In the genomic region with DNA sequence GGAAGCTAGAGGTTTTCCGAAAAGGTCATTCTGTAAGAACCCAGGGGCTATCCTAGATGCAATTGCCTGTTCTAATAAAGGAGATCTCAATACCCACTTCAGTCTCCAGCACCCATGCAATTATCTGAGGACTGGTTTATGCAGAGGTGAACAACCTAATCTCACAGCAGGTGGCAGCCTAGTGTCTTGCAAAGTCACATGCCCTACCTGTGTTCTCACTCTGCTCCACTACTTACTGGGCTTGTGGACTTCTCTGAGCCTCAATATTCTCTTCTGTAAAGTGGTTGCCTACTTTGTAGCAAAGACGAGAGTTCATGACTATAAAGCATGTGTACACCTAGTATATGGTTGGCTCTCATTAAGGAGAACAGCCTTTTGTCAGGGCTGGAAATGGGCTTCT, we compare ENCODE assay signal across 8 cellular contexts. TPM values are rescaled to one million over a fixed set of nuclear protein-coding genes. Genes with fewer than 3 reads are reported as not detected.
DNase-seq lines count a peak whose midpoint lies in the region; ATAC-seq, FAIRE-seq and TF ChIP-seq lines count a peak whose summit lies in the region.

No MANE protein-coding gene starts in this region.

- POLR2A ChIA-PET in activated CD4-positive, alpha-beta memory T cell treated with anti-CD3 and anti-CD28 coated beads for 36 hours (lab: Charles Lee), result no interaction called here
- POLR2A ChIA-PET in HepG2 (lab: Yijun Ruan, JAX), result interaction anchor here (1.9 kb wide), 1 partner anchor 9 kb away, joined by 6 read pairs; no protein-coding TSS in a partner anchor

- no peak overlapping the region for H3K27ac Mint-ChIP-seq in activated CD4-positive, alpha-beta memory T cell treated with anti-CD3 and anti-CD28 coated beads for 36 hours

- no TSS peak for BruUV-seq in HepG2 (replicated peaks; lab: Mats Ljungman, UMichigan)

- H2AFZ ChIP-seq in HepG2 (ENCODE audit: low read length), result no peak overlapping the region

- no peaks in the 10 kb centered on the region for H3K9me3 ChIP-seq in HepG2 (ENCODE audit: low read length)

- H3K4me1 Mint-ChIP-seq in activated CD4-positive, alpha-beta memory T cell treated with anti-CD3 and anti-CD28 coated beads for 36 hours (ENCODE audit: low read depth), result no peaks in the 10 kb centered on the region

- H3K9ac ChIP-seq in HepG2 (ENCODE audit: insufficient read depth, low read depth, low read length), result no peak overlapping the region

- H3K36me3 ChIP-seq in HepG2 (replicated peaks in 1 of 2; ENCODE audit: control insufficient read depth in 1 of 2, insufficient read depth in 2 of 2, low read length in 2 of 2), result no peaks in the 10 kb centered on the region

- H3K4me3 ChIP-seq in HepG2 (replicated peaks in 1 of 3; ENCODE audit: insufficient read depth in 1 of 3, low read depth in 2 of 3, low read length in 3 of 3), result no peak overlapping the region

- in situ Hi-C loops in HepG2 (cut with HindIII; ENCODE audit: extremely low pct_ligation_motif_present, low pct_unique_long_range_greater_than_20kb), result loop anchor here (25.0 kb wide), 1 partner anchor 884 kb away; a partner anchor contains a TSS

- FAIRE-seq in D721Med (lab: Jason Lieb, UNC) (no peak), HepG2 (lab: Jason Lieb, UNC) (peak; percentile 82)

- H3K27me3 Mint-ChIP-seq in activated CD4-positive, alpha-beta memory T cell treated with anti-CD3 and anti-CD28 coated beads for 36 hours, result peaks cover 4% of the 10 kb centered on the region

- TF ChIP-seq RAD21 in HepG2 (CRISPR knock-in tag; IDR thresholded peaks at IDR 0.05), result peak; percentile 92

- no peaks in the 10 kb centered on the region for H4K20me1 ChIP-seq in HepG2 (ENCODE audit: insufficient read depth, low read length)

- TF ChIP-seq EP300 in HepG2 (IDR thresholded peaks at IDR 0.05; ENCODE audit: low read depth in 2 of 2, low read length in 2 of 2), result no peak
- no peak for TF ChIP-seq EP300 in HepG2 (CRISPR knock-in tag; IDR thresholded peaks at IDR 0.05; ENCODE audit: borderline replicate concordance)

- H3K4me1 ChIP-seq in HepG2 (ENCODE audit: insufficient read depth, low read length), result peaks cover 39% of the 10 kb centered on the region

- TF ChIP-seq CTCF in D721Med (IDR thresholded peaks at IDR 0.05; ENCODE audit: insufficient read depth, missing control alignments), result peak; percentile 54
- peak; percentile 92 for TF ChIP-seq CTCF in HepG2 (CRISPR knock-in tag; IDR thresholded peaks at IDR 0.05)

- no peak for DNase-seq in D721Med (ENCODE audit: insufficient read length, low spot score)
- peak; percentile 43 for DNase-seq in NAMALWA (ENCODE audit: low spot score)
- peak; percentile 27 for DNase-seq in activated CD4-positive, alpha-beta memory T cell treated with anti-CD3 and anti-CD28 coated beads for 36 hours
- DNase-seq in HepG2 (ENCODE audit: low spot score), result peak; percentile 76
- no peak for DNase-seq in putamen (ENCODE audit: low spot score)
- no peak for DNase-seq in hippocampal formation (lab: John Stamatoyannopoulos, UW)

- no peak overlapping the region for H3K4me2 ChIP-seq in HepG2 (ENCODE audit: low read depth, low read length)

- H3K27ac ChIP-seq in HepG2 (ENCODE audit: extremely low read length, insufficient read depth, low read length), result no peak overlapping the region

- no peaks in the 10 kb centered on the region for H3K36me3 Mint-ChIP-seq in activated CD4-positive, alpha-beta memory T cell treated with anti-CD3 and anti-CD28 coated beads for 36 hours

- no peak for TF ChIP-seq POLR2A in HepG2 (IDR thresholded peaks at IDR 0.05; ENCODE audit: insufficient read depth in 1 of 2, low read depth in 2 of 2, low read length in 2 of 2)

- intact Hi-C loops in activated CD4-positive, alpha-beta memory T cell treated with anti-CD3 and anti-CD28 coated beads for 36 hours (cut with micrococcal nuclease), result loop anchor here (1.0 to 2.0 kb wide), 2 partner anchors 29 to 61 kb away; no protein-coding TSS in a partner anchor
- intact Hi-C loops in HepG2 (cut with micrococcal nuclease; ENCODE audit: unreplicated experiment), result loop anchor here (1.0 kb wide), 2 partner anchors 29 to 62 kb away; no protein-coding TSS in a partner anchor

- no peaks in the 10 kb centered on the region for H3K9me3 Mint-ChIP-seq in activated CD4-positive, alpha-beta memory T cell treated with anti-CD3 and anti-CD28 coated beads for 36 hours

- WGBS in HepG2 (ENCODE audit: low lambda C conversion rate), result 18% methylated on average over 1 of the region's 2 CpGs

- H3K27me3 ChIP-seq in HepG2 (ENCODE audit: control insufficient read depth in 1 of 2, insufficient read depth in 2 of 2, low read length in 2 of 2), result no peaks in the 10 kb centered on the region

- H3K79me2 ChIP-seq in HepG2 (ENCODE audit: insufficient read depth, low read length), result no peaks in the 10 kb centered on the region

- CTCF ChIA-PET in activated CD4-positive, alpha-beta memory T cell treated with anti-CD3 and anti-CD28 coated beads for 36 hours (lab: Charles Lee), result no interaction called here
- CTCF ChIA-PET in HepG2 (lab: Yijun Ruan, JAX; ENCODE audit: low intra/inter-chr PET ratio, low total read pairs), result interaction anchor here (0.9 to 3.9 kb wide), 4 partner anchors 21 to 272 kb away, joined by 4 to 90 read pairs (median 10); a partner anchor contains a TSS

- peak; percentile 80 for ATAC-seq in GM18907 (IDR thresholded peaks at IDR 0.05; ENCODE audit: unreplicated experiment)
- peak; percentile 92 for ATAC-seq in HepG2
- ATAC-seq in HG02852 (IDR thresholded peaks at IDR 0.05; ENCODE audit: unreplicated experiment), result no peak

- no peak overlapping the region for H3K4me3 Mint-ChIP-seq in activated CD4-positive, alpha-beta memory T cell treated with anti-CD3 and anti-CD28 coated beads for 36 hours

TF ChIP-seq in HepG2, 621 proteins besides CTCF, POLR2A, EP300 and RAD21 (continues in another document):
- TF ChIP-seq ZNF230 (CRISPR knock-in tag; IDR thresholded peaks at IDR 0.05) (no peak), ZNF674 (CRISPR knock-in tag; IDR thresholded peaks at IDR 0.05; ENCODE audit: low read depth) (no peak), KLF6 (CRISPR knock-in tag; IDR thresholded peaks at IDR 0.05) (no peak), SMC3 (IDR thresholded peaks at IDR 0.05; ENCODE audit: low read length) (peak; percentile 98), CHCHD3 (CRISPR knock-in tag; IDR thresholded peaks at IDR 0.05) (no peak), ZFYVE20 (CRISPR knock-in tag; IDR thresholded peaks at IDR 0.05; ENCODE audit: borderline replicate concordance, low read depth) (no peak)

RNA-seq across cellular contexts. Expression of a gene that starts 21.0 kb away (rescaled TPM):
- total RNA-seq in activated CD4-positive, alpha-beta memory T cell treated with anti-CD3 and anti-CD28 coated beads for 36 hours, result 10 to 100 TPM; 22.1 to 22.2 TPM
- total RNA-seq in HepG2 (2016; rRNA removed; fragmentation: Illumina TruSeq; extraction: Trizol), result 125 and 159 TPM in 2 replicates
- 11.5 TPM in 2 replicates for total RNA-seq in HepG2 (2016; cell fraction: cytosol; rRNA removed; fragmentation: Illumina TruSeq; extraction: Trizol; ENCODE audit: low read depth)
- total RNA-seq in HepG2 (2016; cell fraction: insoluble cytoplasmic fraction; rRNA removed; fragmentation: Illumina TruSeq; extraction: Trizol), result 126 and 146 TPM in 2 replicates
- 48.8 and 50.7 TPM in 2 replicates for total RNA-seq in HepG2 (2016; cell fraction: membrane; rRNA removed; fragmentation: Illumina TruSeq; extraction: Trizol)
- 50.9 and 56.2 TPM in 2 replicates for total RNA-seq in HepG2 (2016; cell fraction: nucleus; rRNA removed; fragmentation: Illumina TruSeq; extraction: Trizol)
- polyA plus RNA-seq in HepG2 (2011; rRNA removed), result 45.1 and 49.5 TPM in 2 replicates
- polyA plus RNA-seq in HepG2 (2011; cell fraction: cytosol; rRNA removed), result 39.2 and 42.4 TPM in 2 replicates
- 15.7 and 19.6 TPM in 2 replicates for polyA plus RNA-seq in HepG2 (2011; cell fraction: nucleus; rRNA removed)
- polyA plus RNA-seq in HepG2 (2012), result 51.6 and 52.8 TPM in 2 replicates
- 7.5 and 7.7 TPM in 2 replicates for polyA plus RNA-seq in HepG2 (2016; cell fraction: cytosol; fragmentation: Illumina TruSeq; extraction: Trizol; ENCODE audit: low read depth)
- 131 and 144 TPM in 2 replicates for polyA plus RNA-seq in HepG2 (2016; cell fraction: insoluble cytoplasmic fraction; fragmentation: Illumina TruSeq; extraction: Trizol; ENCODE audit: low read depth)
- polyA plus RNA-seq in HepG2 (2016; cell fraction: membrane; fragmentation: Illumina TruSeq; extraction: Trizol; ENCODE audit: low read depth), result 23.3 and 23.6 TPM in 2 replicates
- polyA plus RNA-seq in HepG2 (2016; cell fraction: nucleus; fragmentation: Illumina TruSeq; extraction: Trizol; ENCODE audit: insufficient read depth, low read depth), result 57.5 and 58.3 TPM in 2 replicates
- polyA minus RNA-seq in HepG2 (2011; rRNA and poly(A)+ RNA removed; ENCODE audit: low replicate concordance), result 58.5 and 119 TPM in 2 replicates
- 51.9 and 56.8 TPM in 2 replicates for polyA minus RNA-seq in HepG2 (2011; cell fraction: cytosol; rRNA and poly(A)+ RNA removed)
- polyA minus RNA-seq in HepG2 (2011; cell fraction: nucleus; rRNA and poly(A)+ RNA removed), result 20.2 and 23.6 TPM in 2 replicates

RNA-seq across cellular contexts. Expression of a gene that starts 52.8 kb away (rescaled TPM):
- not detected for total RNA-seq in activated CD4-positive, alpha-beta memory T cell treated with anti-CD3 and anti-CD28 coated beads for 36 hours
- 0.24 and 0.44 TPM in 2 replicates for total RNA-seq in HepG2 (2016; rRNA removed; fragmentation: Illumina TruSeq; extraction: Trizol)
- total RNA-seq in HepG2 (2016; cell fraction: cytosol; rRNA removed; fragmentation: Illumina TruSeq; extraction: Trizol; ENCODE audit: low read depth), result not detected in 2 replicates
- 0.24 TPM in 1 of 2 replicates, not detected in the other for total RNA-seq in HepG2 (2016; cell fraction: insoluble cytoplasmic fraction; rRNA removed; fragmentation: Illumina TruSeq; extraction: Trizol)
- total RNA-seq in HepG2 (2016; cell fraction: membrane; rRNA removed; fragmentation: Illumina TruSeq; extraction: Trizol), result not detected in 2 replicates
- not detected in 2 replicates for total RNA-seq in HepG2 (2016; cell fraction: nucleus; rRNA removed; fragmentation: Illumina TruSeq; extraction: Trizol)
- 0.07 TPM in 1 of 2 replicates, not detected in the other for polyA plus RNA-seq in HepG2 (2011; rRNA removed)
- polyA plus RNA-seq in HepG2 (2011; cell fraction: cytosol; rRNA removed), result 0.12 TPM in 1 of 2 replicates, not detected in the other
- not detected in 2 replicates for polyA plus RNA-seq in HepG2 (2011; cell fraction: nucleus; rRNA removed)
- not detected in 2 replicates for polyA plus RNA-seq in HepG2 (2012)
- polyA plus RNA-seq in HepG2 (2016; cell fraction: cytosol; fragmentation: Illumina TruSeq; extraction: Trizol; ENCODE audit: low read depth), result not detected in 2 replicates
- not detected in 2 replicates for polyA plus RNA-seq in HepG2 (2016; cell fraction: insoluble cytoplasmic fraction; fragmentation: Illumina TruSeq; extraction: Trizol; ENCODE audit: low read depth)
- polyA plus RNA-seq in HepG2 (2016; cell fraction: membrane; fragmentation: Illumina TruSeq; extraction: Trizol; ENCODE audit: low read depth), result not detected in 2 replicates
- polyA plus RNA-seq in HepG2 (2016; cell fraction: nucleus; fragmentation: Illumina TruSeq; extraction: Trizol; ENCODE audit: insufficient read depth, low read depth), result not detected in 2 replicates
- not detected in 2 replicates for polyA minus RNA-seq in HepG2 (2011; rRNA and poly(A)+ RNA removed; ENCODE audit: low replicate concordance)
- polyA minus RNA-seq in HepG2 (2011; cell fraction: cytosol; rRNA and poly(A)+ RNA removed), result not detected in 2 replicates
- polyA minus RNA-seq in HepG2 (2011; cell fraction: nucleus; rRNA and poly(A)+ RNA removed), result not detected in 2 replicates

Comparison
In these comparisons a context has a peak if more than half of its experiments do, and no peak if none do; other contexts are left out.
1. DNase-seq: peak in NAMALWA (single experiment), activated CD4-positive, alpha-beta memory T cell treated with anti-CD3 and anti-CD28 coated beads for 36 hours (single experiment) and HepG2 (single experiment); none in D721Med (single experiment), putamen (single experiment) and hippocampal formation (0 of 2).